ENCODE assay signal across 1 cellular context in the genomic region with DNA sequence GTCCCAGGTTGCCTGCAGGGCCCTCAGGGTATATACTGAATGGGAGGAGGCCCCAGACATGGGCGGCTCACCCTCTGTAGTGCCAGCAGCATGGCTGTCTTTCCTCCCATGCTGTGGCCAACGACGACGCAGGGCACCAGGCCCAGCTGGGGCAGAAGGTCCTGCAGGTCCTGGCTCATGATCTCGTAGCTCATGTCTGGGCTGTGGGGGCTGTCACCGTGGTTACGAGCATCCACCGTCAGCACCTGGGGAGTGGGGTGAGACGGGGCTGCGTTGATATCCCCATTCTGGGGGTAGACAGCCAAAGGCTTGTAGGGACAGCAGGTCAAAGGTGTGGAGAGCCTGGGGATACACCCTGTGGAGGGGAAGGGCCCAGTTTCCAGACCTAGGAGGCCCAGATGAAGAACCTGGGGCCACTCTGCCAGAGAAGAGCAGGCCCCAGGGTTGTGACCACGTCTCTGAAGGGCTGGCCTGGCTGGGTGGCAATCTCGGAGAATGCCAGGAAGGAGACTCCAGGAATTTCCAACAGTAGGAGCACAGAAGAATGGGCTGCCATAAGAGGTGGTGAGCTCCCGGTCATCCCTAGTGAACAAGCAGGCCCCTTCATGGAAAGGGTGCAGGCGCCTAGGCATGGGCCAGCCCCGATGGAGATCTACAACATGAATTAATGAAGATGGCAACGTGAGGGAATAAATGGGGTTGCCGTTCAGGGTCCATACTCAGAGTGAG.
TF ChIP-seq lines count a peak whose summit lies in the region.

No MANE protein-coding gene starts in this region.

TF ChIP-seq in GM23338, 12 proteins besides CTCF, POLR2A, EP300 and RAD21 (continued from another document):
- TF ChIP-seq, protein P1, sequence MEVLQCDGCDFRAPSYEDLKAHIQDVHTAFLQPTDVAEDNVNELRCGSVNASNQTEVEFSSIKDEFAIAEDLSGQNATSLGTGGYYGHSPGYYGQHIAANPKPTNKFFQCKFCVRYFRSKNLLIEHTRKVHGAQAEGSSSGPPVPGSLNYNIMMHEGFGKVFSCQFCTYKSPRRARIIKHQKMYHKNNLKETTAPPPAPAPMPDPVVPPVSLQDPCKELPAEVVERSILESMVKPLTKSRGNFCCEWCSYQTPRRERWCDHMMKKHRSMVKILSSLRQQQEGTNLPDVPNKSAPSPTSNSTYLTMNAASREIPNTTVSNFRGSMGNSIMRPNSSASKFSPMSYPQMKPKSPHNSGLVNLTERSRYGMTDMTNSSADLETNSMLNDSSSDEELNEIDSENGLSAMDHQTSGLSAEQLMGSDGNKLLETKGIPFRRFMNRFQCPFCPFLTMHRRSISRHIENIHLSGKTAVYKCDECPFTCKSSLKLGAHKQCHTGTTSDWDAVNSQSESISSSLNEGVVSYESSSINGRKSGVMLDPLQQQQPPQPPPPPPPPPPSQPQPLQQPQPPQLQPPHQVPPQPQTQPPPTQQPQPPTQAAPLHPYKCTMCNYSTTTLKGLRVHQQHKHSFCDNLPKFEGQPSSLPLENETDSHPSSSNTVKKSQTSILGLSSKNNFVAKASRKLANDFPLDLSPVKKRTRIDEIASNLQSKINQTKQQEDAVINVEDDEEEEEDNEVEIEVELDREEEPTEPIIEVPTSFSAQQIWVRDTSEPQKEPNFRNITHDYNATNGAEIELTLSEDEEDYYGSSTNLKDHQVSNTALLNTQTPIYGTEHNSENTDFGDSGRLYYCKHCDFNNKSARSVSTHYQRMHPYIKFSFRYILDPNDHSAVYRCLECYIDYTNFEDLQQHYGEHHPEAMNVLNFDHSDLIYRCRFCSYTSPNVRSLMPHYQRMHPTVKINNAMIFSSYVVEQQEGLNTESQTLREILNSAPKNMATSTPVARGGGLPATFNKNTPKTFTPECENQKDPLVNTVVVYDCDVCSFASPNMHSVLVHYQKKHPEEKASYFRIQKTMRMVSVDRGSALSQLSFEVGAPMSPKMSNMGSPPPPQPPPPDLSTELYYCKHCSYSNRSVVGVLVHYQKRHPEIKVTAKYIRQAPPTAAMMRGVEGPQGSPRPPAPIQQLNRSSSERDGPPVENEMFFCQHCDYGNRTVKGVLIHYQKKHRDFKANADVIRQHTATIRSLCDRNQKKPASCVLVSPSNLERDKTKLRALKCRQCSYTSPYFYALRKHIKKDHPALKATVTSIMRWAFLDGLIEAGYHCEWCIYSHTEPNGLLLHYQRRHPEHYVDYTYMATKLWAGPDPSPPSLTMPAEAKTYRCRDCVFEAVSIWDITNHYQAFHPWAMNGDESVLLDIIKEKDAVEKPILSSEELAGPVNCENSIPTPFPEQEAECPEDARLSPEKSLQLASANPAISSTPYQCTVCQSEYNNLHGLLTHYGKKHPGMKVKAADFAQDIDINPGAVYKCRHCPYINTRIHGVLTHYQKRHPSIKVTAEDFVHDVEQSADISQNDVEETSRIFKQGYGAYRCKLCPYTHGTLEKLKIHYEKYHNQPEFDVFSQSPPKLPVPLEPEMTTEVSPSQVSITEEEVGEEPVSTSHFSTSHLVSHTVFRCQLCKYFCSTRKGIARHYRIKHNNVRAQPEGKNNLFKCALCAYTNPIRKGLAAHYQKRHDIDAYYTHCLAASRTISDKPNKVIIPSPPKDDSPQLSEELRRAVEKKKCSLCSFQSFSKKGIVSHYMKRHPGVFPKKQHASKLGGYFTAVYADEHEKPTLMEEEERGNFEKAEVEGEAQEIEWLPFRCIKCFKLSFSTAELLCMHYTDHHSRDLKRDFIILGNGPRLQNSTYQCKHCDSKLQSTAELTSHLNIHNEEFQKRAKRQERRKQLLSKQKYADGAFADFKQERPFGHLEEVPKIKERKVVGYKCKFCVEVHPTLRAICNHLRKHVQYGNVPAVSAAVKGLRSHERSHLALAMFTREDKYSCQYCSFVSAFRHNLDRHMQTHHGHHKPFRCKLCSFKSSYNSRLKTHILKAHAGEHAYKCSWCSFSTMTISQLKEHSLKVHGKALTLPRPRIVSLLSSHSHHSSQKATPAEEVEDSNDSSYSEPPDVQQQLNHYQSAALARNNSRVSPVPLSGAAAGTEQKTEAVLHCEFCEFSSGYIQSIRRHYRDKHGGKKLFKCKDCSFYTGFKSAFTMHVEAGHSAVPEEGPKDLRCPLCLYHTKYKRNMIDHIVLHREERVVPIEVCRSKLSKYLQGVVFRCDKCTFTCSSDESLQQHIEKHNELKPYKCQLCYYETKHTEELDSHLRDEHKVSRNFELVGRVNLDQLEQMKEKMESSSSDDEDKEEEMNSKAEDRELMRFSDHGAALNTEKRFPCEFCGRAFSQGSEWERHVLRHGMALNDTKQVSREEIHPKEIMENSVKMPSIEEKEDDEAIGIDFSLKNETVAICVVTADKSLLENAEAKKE (CRISPR knock-in tag; IDR thresholded peaks at IDR 0.05) = no peak
- TF ChIP-seq POLR2AphosphoS5 (IDR thresholded peaks at IDR 0.05; ENCODE audit: low read depth) = no peak
- no peak for TF ChIP-seq EZH2phosphoT487 (IDR thresholded peaks at IDR 0.05; ENCODE audit: unreplicated experiment)
- no peak for TF ChIP-seq ZNF114 (CRISPR knock-in tag; IDR thresholded peaks at IDR 0.05)
- TF ChIP-seq, protein P2, sequence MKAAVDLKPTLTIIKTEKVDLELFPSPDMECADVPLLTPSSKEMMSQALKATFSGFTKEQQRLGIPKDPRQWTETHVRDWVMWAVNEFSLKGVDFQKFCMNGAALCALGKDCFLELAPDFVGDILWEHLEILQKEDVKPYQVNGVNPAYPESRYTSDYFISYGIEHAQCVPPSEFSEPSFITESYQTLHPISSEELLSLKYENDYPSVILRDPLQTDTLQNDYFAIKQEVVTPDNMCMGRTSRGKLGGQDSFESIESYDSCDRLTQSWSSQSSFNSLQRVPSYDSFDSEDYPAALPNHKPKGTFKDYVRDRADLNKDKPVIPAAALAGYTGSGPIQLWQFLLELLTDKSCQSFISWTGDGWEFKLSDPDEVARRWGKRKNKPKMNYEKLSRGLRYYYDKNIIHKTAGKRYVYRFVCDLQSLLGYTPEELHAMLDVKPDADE (IDR thresholded peaks at IDR 0.05) = no peak
- no peak for TF ChIP-seq ZNF331 (CRISPR knock-in tag; IDR thresholded peaks at IDR 0.05; ENCODE audit: low read depth)
- TF ChIP-seq JUNB (IDR thresholded peaks at IDR 0.05; ENCODE audit: unreplicated experiment) = no peak
- TF ChIP-seq NANOG (IDR thresholded peaks at IDR 0.05; ENCODE audit: borderline replicate concordance) = no peak
- no peak for TF ChIP-seq REST (IDR thresholded peaks at IDR 0.05; ENCODE audit: unreplicated experiment)
- TF ChIP-seq STAT1 (IDR thresholded peaks at IDR 0.05; ENCODE audit: unreplicated experiment) = no peak
- no peak for TF ChIP-seq CREB1 (CRISPR knock-in tag; IDR thresholded peaks at IDR 0.05; ENCODE audit: low read depth)
